ENCODE assay signal across 2 cellular contexts in the genomic region with DNA sequence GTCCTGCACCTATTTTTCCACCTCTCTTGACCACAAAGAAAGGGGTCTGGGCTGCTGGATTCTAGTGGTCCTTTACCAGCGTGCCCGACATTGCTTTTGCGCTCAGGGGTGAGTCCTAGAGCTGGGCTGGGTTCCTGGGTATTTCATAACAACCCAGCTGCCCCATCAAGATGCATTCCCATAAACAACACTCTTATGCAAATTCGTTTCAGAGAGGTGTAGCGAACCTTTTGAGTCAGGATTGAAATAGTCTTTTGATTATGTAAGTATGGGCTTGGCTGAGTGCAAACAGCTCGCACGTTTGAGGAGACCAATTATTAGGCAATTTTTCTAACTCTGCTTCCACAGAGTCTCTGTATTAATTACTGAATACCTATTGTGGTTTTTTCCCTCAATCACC.
TF ChIP-seq lines count a peak whose summit lies in the region.

No MANE protein-coding gene starts in this region.

TF ChIP-seq in GM23338, 12 proteins besides CTCF, POLR2A, EP300 and RAD21 (continued from another document):
- TF ChIP-seq ZNF462 (CRISPR knock-in tag; IDR thresholded peaks at IDR 0.05) (no peak), CREB1 (CRISPR knock-in tag; IDR thresholded peaks at IDR 0.05; ENCODE audit: low read depth) (no peak), JUNB (IDR thresholded peaks at IDR 0.05; ENCODE audit: unreplicated experiment) (no peak), NANOG (IDR thresholded peaks at IDR 0.05; ENCODE audit: borderline replicate concordance) (no peak), EZH2 (IDR thresholded peaks at IDR 0.05; ENCODE audit: low read depth, unreplicated experiment) (no peak), ZNF114 (CRISPR knock-in tag; IDR thresholded peaks at IDR 0.05) (no peak), STAT1 (IDR thresholded peaks at IDR 0.05; ENCODE audit: unreplicated experiment) (no peak), POLR2AphosphoS5 (IDR thresholded peaks at IDR 0.05; ENCODE audit: low read depth) (no peak), ZNF331 (CRISPR knock-in tag; IDR thresholded peaks at IDR 0.05; ENCODE audit: low read depth) (no peak), EZH2phosphoT487 (IDR thresholded peaks at IDR 0.05; ENCODE audit: unreplicated experiment) (no peak), REST (IDR thresholded peaks at IDR 0.05; ENCODE audit: unreplicated experiment) (no peak)

TF ChIP-seq in WTC11, 78 proteins besides CTCF, POLR2A, EP300 and RAD21 (continued from another document):
- TF ChIP-seq, protein P1, sequence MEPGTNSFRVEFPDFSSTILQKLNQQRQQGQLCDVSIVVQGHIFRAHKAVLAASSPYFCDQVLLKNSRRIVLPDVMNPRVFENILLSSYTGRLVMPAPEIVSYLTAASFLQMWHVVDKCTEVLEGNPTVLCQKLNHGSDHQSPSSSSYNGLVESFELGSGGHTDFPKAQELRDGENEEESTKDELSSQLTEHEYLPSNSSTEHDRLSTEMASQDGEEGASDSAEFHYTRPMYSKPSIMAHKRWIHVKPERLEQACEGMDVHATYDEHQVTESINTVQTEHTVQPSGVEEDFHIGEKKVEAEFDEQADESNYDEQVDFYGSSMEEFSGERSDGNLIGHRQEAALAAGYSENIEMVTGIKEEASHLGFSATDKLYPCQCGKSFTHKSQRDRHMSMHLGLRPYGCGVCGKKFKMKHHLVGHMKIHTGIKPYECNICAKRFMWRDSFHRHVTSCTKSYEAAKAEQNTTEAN (CRISPR knock-in tag; IDR thresholded peaks at IDR 0.05), result no peak
- TF ChIP-seq, protein P2, sequence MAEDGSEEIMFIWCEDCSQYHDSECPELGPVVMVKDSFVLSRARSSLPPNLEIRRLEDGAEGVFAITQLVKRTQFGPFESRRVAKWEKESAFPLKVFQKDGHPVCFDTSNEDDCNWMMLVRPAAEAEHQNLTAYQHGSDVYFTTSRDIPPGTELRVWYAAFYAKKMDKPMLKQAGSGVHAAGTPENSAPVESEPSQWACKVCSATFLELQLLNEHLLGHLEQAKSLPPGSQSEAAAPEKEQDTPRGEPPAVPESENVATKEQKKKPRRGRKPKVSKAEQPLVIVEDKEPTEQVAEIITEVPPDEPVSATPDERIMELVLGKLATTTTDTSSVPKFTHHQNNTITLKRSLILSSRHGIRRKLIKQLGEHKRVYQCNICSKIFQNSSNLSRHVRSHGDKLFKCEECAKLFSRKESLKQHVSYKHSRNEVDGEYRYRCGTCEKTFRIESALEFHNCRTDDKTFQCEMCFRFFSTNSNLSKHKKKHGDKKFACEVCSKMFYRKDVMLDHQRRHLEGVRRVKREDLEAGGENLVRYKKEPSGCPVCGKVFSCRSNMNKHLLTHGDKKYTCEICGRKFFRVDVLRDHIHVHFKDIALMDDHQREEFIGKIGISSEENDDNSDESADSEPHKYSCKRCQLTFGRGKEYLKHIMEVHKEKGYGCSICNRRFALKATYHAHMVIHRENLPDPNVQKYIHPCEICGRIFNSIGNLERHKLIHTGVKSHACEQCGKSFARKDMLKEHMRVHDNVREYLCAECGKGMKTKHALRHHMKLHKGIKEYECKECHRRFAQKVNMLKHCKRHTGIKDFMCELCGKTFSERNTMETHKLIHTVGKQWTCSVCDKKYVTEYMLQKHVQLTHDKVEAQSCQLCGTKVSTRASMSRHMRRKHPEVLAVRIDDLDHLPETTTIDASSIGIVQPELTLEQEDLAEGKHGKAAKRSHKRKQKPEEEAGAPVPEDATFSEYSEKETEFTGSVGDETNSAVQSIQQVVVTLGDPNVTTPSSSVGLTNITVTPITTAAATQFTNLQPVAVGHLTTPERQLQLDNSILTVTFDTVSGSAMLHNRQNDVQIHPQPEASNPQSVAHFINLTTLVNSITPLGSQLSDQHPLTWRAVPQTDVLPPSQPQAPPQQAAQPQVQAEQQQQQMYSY (CRISPR knock-in tag; IDR thresholded peaks at IDR 0.05), result no peak
- no peak for TF ChIP-seq ZBTB21 (CRISPR knock-in tag; IDR thresholded peaks at IDR 0.05; ENCODE audit: borderline replicate concordance)
- TF ChIP-seq FOXP1 (CRISPR knock-in tag; IDR thresholded peaks at IDR 0.05; ENCODE audit: borderline replicate concordance), result no peak
- TF ChIP-seq, protein P3, sequence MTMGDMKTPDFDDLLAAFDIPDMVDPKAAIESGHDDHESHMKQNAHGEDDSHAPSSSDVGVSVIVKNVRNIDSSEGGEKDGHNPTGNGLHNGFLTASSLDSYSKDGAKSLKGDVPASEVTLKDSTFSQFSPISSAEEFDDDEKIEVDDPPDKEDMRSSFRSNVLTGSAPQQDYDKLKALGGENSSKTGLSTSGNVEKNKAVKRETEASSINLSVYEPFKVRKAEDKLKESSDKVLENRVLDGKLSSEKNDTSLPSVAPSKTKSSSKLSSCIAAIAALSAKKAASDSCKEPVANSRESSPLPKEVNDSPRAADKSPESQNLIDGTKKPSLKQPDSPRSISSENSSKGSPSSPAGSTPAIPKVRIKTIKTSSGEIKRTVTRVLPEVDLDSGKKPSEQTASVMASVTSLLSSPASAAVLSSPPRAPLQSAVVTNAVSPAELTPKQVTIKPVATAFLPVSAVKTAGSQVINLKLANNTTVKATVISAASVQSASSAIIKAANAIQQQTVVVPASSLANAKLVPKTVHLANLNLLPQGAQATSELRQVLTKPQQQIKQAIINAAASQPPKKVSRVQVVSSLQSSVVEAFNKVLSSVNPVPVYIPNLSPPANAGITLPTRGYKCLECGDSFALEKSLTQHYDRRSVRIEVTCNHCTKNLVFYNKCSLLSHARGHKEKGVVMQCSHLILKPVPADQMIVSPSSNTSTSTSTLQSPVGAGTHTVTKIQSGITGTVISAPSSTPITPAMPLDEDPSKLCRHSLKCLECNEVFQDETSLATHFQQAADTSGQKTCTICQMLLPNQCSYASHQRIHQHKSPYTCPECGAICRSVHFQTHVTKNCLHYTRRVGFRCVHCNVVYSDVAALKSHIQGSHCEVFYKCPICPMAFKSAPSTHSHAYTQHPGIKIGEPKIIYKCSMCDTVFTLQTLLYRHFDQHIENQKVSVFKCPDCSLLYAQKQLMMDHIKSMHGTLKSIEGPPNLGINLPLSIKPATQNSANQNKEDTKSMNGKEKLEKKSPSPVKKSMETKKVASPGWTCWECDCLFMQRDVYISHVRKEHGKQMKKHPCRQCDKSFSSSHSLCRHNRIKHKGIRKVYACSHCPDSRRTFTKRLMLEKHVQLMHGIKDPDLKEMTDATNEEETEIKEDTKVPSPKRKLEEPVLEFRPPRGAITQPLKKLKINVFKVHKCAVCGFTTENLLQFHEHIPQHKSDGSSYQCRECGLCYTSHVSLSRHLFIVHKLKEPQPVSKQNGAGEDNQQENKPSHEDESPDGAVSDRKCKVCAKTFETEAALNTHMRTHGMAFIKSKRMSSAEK (CRISPR knock-in tag; IDR thresholded peaks at IDR 0.05; ENCODE audit: borderline replicate concordance), result no peak
- TF ChIP-seq TEAD4 (CRISPR knock-in tag; IDR thresholded peaks at IDR 0.05), result no peak
- TF ChIP-seq STAT6 (CRISPR knock-in tag; conservative IDR thresholded peaks at IDR 0.05; ENCODE audit: low read depth), result no peak
- no peak for TF ChIP-seq JAZF1 (CRISPR knock-in tag; IDR thresholded peaks at IDR 0.05)
- TF ChIP-seq, protein P4, sequence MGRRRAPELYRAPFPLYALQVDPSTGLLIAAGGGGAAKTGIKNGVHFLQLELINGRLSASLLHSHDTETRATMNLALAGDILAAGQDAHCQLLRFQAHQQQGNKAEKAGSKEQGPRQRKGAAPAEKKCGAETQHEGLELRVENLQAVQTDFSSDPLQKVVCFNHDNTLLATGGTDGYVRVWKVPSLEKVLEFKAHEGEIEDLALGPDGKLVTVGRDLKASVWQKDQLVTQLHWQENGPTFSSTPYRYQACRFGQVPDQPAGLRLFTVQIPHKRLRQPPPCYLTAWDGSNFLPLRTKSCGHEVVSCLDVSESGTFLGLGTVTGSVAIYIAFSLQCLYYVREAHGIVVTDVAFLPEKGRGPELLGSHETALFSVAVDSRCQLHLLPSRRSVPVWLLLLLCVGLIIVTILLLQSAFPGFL (CRISPR knock-in tag; IDR thresholded peaks at IDR 0.05; ENCODE audit: borderline replicate concordance), result no peak
- TF ChIP-seq, protein P5, sequence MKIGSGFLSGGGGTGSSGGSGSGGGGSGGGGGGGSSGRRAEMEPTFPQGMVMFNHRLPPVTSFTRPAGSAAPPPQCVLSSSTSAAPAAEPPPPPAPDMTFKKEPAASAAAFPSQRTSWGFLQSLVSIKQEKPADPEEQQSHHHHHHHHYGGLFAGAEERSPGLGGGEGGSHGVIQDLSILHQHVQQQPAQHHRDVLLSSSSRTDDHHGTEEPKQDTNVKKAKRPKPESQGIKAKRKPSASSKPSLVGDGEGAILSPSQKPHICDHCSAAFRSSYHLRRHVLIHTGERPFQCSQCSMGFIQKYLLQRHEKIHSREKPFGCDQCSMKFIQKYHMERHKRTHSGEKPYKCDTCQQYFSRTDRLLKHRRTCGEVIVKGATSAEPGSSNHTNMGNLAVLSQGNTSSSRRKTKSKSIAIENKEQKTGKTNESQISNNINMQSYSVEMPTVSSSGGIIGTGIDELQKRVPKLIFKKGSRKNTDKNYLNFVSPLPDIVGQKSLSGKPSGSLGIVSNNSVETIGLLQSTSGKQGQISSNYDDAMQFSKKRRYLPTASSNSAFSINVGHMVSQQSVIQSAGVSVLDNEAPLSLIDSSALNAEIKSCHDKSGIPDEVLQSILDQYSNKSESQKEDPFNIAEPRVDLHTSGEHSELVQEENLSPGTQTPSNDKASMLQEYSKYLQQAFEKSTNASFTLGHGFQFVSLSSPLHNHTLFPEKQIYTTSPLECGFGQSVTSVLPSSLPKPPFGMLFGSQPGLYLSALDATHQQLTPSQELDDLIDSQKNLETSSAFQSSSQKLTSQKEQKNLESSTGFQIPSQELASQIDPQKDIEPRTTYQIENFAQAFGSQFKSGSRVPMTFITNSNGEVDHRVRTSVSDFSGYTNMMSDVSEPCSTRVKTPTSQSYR (CRISPR knock-in tag; IDR thresholded peaks at IDR 0.05), result no peak
- no peak for TF ChIP-seq SMAD4 (CRISPR knock-in tag; IDR thresholded peaks at IDR 0.05)
- no peak for TF ChIP-seq KAT7 (CRISPR knock-in tag; IDR thresholded peaks at IDR 0.05; ENCODE audit: borderline replicate concordance)
- no peak for TF ChIP-seq ZNF317 (CRISPR knock-in tag; IDR thresholded peaks at IDR 0.05; ENCODE audit: borderline replicate concordance, low read depth)
- TF ChIP-seq CREM (CRISPR knock-in tag; IDR thresholded peaks at IDR 0.05), result no peak
- TF ChIP-seq RORB (CRISPR knock-in tag; IDR thresholded peaks at IDR 0.05), result no peak
